In the genomic region with DNA sequence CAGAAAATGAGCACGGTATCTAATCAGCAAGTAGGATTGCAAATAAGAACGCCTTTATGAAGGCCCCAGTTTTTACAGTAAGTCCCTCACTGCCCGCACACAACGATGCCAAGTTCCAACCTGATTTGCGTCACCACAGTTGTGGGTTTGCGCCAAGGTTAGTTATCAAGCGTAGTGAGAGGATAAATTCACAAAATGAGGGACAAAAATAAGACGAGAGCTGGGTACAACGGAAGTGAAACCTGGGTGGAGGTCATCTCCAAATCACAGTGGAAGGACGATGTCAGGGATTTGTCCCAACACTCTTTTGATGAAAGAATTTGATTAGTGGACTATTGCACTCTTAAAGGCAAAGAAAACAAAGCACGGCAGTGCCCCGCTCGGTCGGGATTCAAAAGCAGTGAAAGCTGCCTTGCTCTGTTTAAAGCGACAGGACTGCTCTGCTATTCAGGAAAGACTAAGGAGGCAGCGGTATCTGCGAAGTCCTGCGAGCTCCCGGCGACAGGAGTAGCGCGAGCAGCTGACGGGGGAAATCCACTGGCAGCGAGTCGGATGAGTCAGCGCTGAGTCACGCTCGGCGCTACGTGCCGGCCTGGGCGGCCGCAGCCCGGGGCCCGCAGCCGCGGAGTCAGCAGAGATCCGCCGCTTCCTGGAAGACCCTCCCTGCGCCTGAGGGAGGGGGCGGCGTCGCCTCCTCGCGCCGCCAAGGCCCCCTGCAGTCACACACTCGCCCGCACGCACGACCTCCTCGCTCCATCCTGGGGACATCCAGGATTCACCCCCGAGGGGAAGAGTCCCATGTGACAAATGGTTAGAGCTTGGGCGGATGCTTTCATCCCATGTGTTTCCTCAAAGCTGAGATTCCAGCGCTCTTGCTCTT, we compare ENCODE assay signal across 1 cellular context.
TF ChIP-seq lines count a peak whose summit lies in the region.

No MANE protein-coding gene starts in this region.

TF ChIP-seq in HEK293, 187 proteins besides CTCF, POLR2A, EP300 and RAD21 (continued from another document and continues in another):
- TF ChIP-seq, protein P1, sequence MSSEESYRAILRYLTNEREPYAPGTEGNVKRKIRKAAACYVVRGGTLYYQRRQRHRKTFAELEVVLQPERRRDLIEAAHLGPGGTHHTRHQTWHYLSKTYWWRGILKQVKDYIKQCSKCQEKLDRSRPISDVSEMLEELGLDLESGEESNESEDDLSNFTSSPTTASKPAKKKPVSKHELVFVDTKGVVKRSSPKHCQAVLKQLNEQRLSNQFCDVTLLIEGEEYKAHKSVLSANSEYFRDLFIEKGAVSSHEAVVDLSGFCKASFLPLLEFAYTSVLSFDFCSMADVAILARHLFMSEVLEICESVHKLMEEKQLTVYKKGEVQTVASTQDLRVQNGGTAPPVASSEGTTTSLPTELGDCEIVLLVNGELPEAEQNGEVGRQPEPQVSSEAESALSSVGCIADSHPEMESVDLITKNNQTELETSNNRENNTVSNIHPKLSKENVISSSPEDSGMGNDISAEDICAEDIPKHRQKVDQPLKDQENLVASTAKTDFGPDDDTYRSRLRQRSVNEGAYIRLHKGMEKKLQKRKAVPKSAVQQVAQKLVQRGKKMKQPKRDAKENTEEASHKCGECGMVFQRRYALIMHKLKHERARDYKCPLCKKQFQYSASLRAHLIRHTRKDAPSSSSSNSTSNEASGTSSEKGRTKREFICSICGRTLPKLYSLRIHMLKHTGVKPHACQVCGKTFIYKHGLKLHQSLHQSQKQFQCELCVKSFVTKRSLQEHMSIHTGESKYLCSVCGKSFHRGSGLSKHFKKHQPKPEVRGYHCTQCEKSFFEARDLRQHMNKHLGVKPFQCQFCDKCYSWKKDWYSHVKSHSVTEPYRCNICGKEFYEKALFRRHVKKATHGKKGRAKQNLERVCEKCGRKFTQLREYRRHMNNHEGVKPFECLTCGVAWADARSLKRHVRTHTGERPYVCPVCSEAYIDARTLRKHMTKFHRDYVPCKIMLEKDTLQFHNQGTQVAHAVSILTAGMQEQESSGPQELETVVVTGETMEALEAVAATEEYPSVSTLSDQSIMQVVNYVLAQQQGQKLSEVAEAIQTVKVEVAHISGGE (tag by site-specific recombination; conservative IDR thresholded peaks at IDR 0.05; ENCODE audit: low read depth), result peak; percentile 27; the same call in 1 of the 2 replicates
- TF ChIP-seq ZNF670 (tag by site-specific recombination; IDR thresholded peaks at IDR 0.05; ENCODE audit: low read depth) (no peak), ZBTB48 (tag by site-specific recombination; IDR thresholded peaks at IDR 0.05) (peak; percentile 73), ZNF747 (tag by site-specific recombination; IDR thresholded peaks at IDR 0.05) (no peak), ZNF558 (tag by site-specific recombination; IDR thresholded peaks at IDR 0.05) (0 out of 2 replicates have a peak, but pooled peaks have one; percentile 10), ZNF580 (tag by site-specific recombination; IDR thresholded peaks at IDR 0.05) (no peak), MEIS1 (CRISPR knock-in tag; IDR thresholded peaks at IDR 0.05; ENCODE audit: borderline replicate concordance) (no peak), ZNF37A (tag by site-specific recombination; IDR thresholded peaks at IDR 0.05) (no peak), KLF7 (tag by site-specific recombination; IDR thresholded peaks at IDR 0.05; ENCODE audit: borderline replicate concordance) (peak; percentile 61; the same call in 1 of the 2 replicates), ZNF394 (tag by site-specific recombination; IDR thresholded peaks at IDR 0.05; ENCODE audit: borderline replicate concordance) (peak; percentile 100), ZNF544 (tag by site-specific recombination; IDR thresholded peaks at IDR 0.05) (no peak), ZNF654 (tag by site-specific recombination; IDR thresholded peaks at IDR 0.05; ENCODE audit: low read depth) (no peak), ZNF514 (tag by site-specific recombination; IDR thresholded peaks at IDR 0.05) (no peak), ZNF664 (tag by site-specific recombination; IDR thresholded peaks at IDR 0.05) (no peak), ZSCAN5A (tag by site-specific recombination; IDR thresholded peaks at IDR 0.05) (peak; percentile 88; the same call in 1 of the 2 replicates), ZNF600 (tag by site-specific recombination; IDR thresholded peaks at IDR 0.05) (peak; percentile 79), ZSCAN30 (tag by site-specific recombination; IDR thresholded peaks at IDR 0.05) (peak; percentile 100), ZNF548 (tag by site-specific recombination; IDR thresholded peaks at IDR 0.05) (no peak), FEZF1 (tag by site-specific recombination; IDR thresholded peaks at IDR 0.05) (peak; percentile 93), ZNF529 (tag by site-specific recombination; IDR thresholded peaks at IDR 0.05; ENCODE audit: insufficient replicate concordance) (no peak), ZNF174 (tag by site-specific recombination; IDR thresholded peaks at IDR 0.05) (no peak), ZNF701 (tag by site-specific recombination; IDR thresholded peaks at IDR 0.05) (no peak), ZNF157 (tag by site-specific recombination; IDR thresholded peaks at IDR 0.05) (no peak), ZNF530 (tag by site-specific recombination; IDR thresholded peaks at IDR 0.05; ENCODE audit: low read depth) (no peak), ZNF658 (tag by site-specific recombination; IDR thresholded peaks at IDR 0.05) (no peak)
- TF ChIP-seq, protein P2, sequence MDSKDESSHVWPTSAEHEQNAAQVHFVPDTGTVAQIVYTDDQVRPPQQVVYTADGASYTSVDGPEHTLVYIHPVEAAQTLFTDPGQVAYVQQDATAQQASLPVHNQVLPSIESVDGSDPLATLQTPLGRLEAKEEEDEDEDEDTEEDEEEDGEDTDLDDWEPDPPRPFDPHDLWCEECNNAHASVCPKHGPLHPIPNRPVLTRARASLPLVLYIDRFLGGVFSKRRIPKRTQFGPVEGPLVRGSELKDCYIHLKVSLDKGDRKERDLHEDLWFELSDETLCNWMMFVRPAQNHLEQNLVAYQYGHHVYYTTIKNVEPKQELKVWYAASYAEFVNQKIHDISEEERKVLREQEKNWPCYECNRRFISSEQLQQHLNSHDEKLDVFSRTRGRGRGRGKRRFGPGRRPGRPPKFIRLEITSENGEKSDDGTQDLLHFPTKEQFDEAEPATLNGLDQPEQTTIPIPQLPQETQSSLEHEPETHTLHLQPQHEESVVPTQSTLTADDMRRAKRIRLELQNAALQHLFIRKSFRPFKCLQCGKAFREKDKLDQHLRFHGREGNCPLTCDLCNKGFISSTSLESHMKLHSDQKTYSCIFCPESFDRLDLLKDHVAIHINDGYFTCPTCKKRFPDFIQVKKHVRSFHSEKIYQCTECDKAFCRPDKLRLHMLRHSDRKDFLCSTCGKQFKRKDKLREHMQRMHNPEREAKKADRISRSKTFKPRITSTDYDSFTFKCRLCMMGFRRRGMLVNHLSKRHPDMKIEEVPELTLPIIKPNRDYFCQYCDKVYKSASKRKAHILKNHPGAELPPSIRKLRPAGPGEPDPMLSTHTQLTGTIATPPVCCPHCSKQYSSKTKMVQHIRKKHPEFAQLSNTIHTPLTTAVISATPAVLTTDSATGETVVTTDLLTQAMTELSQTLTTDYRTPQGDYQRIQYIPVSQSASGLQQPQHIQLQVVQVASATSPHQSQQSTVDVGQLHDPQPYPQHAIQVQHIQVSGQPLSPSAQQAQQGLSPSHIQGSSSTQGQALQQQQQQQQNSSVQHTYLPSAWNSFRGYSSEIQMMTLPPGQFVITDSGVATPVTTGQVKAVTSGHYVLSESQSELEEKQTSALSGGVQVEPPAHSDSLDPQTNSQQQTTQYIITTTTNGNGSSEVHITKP (tag by site-specific recombination; IDR thresholded peaks at IDR 0.05), result peak; percentile 45; the same call in 1 of the 2 replicates
- TF ChIP-seq, protein P3, sequence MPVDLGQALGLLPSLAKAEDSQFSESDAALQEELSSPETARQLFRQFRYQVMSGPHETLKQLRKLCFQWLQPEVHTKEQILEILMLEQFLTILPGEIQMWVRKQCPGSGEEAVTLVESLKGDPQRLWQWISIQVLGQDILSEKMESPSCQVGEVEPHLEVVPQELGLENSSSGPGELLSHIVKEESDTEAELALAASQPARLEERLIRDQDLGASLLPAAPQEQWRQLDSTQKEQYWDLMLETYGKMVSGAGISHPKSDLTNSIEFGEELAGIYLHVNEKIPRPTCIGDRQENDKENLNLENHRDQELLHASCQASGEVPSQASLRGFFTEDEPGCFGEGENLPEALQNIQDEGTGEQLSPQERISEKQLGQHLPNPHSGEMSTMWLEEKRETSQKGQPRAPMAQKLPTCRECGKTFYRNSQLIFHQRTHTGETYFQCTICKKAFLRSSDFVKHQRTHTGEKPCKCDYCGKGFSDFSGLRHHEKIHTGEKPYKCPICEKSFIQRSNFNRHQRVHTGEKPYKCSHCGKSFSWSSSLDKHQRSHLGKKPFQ (tag by site-specific recombination; IDR thresholded peaks at IDR 0.05), result 0 out of 2 replicates have a peak, but pooled peaks have one; percentile 24
- TF ChIP-seq, protein P4, sequence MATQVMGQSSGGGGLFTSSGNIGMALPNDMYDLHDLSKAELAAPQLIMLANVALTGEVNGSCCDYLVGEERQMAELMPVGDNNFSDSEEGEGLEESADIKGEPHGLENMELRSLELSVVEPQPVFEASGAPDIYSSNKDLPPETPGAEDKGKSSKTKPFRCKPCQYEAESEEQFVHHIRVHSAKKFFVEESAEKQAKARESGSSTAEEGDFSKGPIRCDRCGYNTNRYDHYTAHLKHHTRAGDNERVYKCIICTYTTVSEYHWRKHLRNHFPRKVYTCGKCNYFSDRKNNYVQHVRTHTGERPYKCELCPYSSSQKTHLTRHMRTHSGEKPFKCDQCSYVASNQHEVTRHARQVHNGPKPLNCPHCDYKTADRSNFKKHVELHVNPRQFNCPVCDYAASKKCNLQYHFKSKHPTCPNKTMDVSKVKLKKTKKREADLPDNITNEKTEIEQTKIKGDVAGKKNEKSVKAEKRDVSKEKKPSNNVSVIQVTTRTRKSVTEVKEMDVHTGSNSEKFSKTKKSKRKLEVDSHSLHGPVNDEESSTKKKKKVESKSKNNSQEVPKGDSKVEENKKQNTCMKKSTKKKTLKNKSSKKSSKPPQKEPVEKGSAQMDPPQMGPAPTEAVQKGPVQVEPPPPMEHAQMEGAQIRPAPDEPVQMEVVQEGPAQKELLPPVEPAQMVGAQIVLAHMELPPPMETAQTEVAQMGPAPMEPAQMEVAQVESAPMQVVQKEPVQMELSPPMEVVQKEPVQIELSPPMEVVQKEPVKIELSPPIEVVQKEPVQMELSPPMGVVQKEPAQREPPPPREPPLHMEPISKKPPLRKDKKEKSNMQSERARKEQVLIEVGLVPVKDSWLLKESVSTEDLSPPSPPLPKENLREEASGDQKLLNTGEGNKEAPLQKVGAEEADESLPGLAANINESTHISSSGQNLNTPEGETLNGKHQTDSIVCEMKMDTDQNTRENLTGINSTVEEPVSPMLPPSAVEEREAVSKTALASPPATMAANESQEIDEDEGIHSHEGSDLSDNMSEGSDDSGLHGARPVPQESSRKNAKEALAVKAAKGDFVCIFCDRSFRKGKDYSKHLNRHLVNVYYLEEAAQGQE (tag by site-specific recombination; IDR thresholded peaks at IDR 0.05), result peak; percentile 49; the same call in 1 of the 2 replicates
- TF ChIP-seq, protein P5, sequence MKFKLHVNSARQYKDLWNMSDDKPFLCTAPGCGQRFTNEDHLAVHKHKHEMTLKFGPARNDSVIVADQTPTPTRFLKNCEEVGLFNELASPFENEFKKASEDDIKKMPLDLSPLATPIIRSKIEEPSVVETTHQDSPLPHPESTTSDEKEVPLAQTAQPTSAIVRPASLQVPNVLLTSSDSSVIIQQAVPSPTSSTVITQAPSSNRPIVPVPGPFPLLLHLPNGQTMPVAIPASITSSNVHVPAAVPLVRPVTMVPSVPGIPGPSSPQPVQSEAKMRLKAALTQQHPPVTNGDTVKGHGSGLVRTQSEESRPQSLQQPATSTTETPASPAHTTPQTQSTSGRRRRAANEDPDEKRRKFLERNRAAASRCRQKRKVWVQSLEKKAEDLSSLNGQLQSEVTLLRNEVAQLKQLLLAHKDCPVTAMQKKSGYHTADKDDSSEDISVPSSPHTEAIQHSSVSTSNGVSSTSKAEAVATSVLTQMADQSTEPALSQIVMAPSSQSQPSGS (tag by site-specific recombination; IDR thresholded peaks at IDR 0.05; ENCODE audit: low read depth), result no peak
- TF ChIP-seq, protein P6, sequence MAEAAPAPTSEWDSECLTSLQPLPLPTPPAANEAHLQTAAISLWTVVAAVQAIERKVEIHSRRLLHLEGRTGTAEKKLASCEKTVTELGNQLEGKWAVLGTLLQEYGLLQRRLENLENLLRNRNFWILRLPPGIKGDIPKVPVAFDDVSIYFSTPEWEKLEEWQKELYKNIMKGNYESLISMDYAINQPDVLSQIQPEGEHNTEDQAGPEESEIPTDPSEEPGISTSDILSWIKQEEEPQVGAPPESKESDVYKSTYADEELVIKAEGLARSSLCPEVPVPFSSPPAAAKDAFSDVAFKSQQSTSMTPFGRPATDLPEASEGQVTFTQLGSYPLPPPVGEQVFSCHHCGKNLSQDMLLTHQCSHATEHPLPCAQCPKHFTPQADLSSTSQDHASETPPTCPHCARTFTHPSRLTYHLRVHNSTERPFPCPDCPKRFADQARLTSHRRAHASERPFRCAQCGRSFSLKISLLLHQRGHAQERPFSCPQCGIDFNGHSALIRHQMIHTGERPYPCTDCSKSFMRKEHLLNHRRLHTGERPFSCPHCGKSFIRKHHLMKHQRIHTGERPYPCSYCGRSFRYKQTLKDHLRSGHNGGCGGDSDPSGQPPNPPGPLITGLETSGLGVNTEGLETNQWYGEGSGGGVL (tag by site-specific recombination; IDR thresholded peaks at IDR 0.05), result peak; percentile 80
- TF ChIP-seq, protein P7, sequence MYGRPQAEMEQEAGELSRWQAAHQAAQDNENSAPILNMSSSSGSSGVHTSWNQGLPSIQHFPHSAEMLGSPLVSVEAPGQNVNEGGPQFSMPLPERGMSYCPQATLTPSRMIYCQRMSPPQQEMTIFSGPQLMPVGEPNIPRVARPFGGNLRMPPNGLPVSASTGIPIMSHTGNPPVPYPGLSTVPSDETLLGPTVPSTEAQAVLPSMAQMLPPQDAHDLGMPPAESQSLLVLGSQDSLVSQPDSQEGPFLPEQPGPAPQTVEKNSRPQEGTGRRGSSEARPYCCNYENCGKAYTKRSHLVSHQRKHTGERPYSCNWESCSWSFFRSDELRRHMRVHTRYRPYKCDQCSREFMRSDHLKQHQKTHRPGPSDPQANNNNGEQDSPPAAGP (tag by site-specific recombination; IDR thresholded peaks at IDR 0.05), result peak; percentile 94
